1 cellular context compared by ENCODE assay signal in genomic region chr11:9263840-9264380, GRCh38.
TF ChIP-seq lines count a peak whose summit lies in the region.

No MANE protein-coding gene starts in this region.

TF ChIP-seq in HEK293, 187 proteins besides CTCF, POLR2A, EP300 and RAD21 (continued from another document):
- no peak for TF ChIP-seq BCL6B (tag by site-specific recombination; IDR thresholded peaks at IDR 0.05)
- no peak for TF ChIP-seq ZNF394 (tag by site-specific recombination; IDR thresholded peaks at IDR 0.05; ENCODE audit: borderline replicate concordance)
